In the genomic region with DNA sequence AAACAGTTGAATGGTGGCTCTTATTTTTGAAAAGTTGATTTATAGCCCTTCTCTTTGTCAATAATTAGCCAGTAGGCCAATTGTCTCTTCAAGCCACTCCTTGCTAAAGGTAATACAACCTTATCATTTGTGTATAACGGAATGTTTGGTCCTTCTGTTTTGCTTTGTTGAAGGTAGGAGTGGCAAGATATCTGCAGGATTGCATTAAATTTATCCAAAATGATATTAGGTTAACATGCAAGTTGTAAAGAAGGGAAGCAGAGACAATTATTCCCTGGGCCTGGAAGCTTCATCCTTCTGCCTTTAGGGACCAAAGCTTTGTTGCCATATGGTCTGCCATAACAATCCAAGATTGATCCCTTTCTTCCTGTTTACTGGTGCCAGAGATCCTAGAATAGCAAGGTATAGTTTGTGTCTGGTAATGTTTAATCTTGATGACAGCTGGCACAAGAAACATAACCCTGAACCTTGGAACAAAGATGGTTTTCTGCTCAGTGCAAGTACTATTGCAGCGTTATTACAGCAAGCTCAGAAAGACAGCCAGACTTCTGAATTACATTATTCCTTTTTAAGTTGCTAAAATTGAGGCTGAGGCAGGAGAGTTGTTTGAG, we compare ENCODE assay signal across 16 cellular contexts. TPM values are rescaled to one million over a fixed set of nuclear protein-coding genes. Genes with fewer than 3 reads are reported as not detected.
DNase-seq lines count a peak whose midpoint lies in the region; ATAC-seq and TF ChIP-seq lines count a peak whose summit lies in the region.
"Had no signal": no experiment of that assay in that cellular context is flagged by ENCODE, and none has a peak within 500 bp of the region (broad histone marks: within the 10 kb centered on the region; RNA-seq: fewer than 3 reads in every experiment).

No MANE protein-coding gene starts in this region.

- no peak overlapping the region for H2BK12ac ChIP-seq in mesenchymal stem cell (ENCODE audit: low read length in 2 of 2)

- no peak overlapping the region for H3K4me3 Mint-ChIP-seq in WTC11
- no peak overlapping the region for H3K4me3 Mint-ChIP-seq in activated CD4-positive, alpha-beta T cell treated with anti-CD3 and anti-CD28 coated beads, Interleukin-2, amount 10 ng/mL, durations not matched to agents 24 days and 14 days
- H3K4me3 Mint-ChIP-seq: B cell; CD4-positive, alpha-beta memory T cell had no signal

- ATAC-seq in WTC11 (no peak), gastrocnemius medialis (no peak)
- ATAC-seq: SK-N-SH treated with all-trans-retinoic acid at 6 μM for 48 hours had no signal

- H3K18ac ChIP-seq in mesenchymal stem cell (ENCODE audit: low read depth in 1 of 2, low read length in 2 of 2) = no peak overlapping the region

- 90% methylated on average over 2 of the region's 2 CpGs for WGBS in mesenchymal stem cell

- H2AK5ac ChIP-seq in mesenchymal stem cell (ENCODE audit: low read length, severe bottlenecking) = no peak overlapping the region

- no peak overlapping the region for H3K27ac Mint-ChIP-seq in WTC11
- H3K27ac Mint-ChIP-seq in activated CD4-positive, alpha-beta T cell treated with anti-CD3 and anti-CD28 coated beads, Interleukin-2, amount 10 ng/mL, durations not matched to agents 24 days and 14 days = no peak overlapping the region
- H3K27ac Mint-ChIP-seq: B cell; CD4-positive, alpha-beta memory T cell; IgD-negative memory B cell had no signal

- no peak overlapping the region for H4K8ac ChIP-seq in mesenchymal stem cell (ENCODE audit: low read length)

- TF ChIP-seq CTCF in WTC11 (IDR thresholded peaks at IDR 0.05) (no peak), gastrocnemius medialis (IDR thresholded peaks at IDR 0.05 in 4 of 5, conservative IDR thresholded peaks at IDR 0.05 in 1 of 5) (no peak)

- H3K79me1 ChIP-seq in mesenchymal stem cell (replicated peaks; ENCODE audit: low read length, poor library complexity, severe bottlenecking) = no peaks in the 10 kb centered on the region

- H3K27ac ChIP-seq in mesenchymal stem cell (ENCODE audit: low read length, poor library complexity, severe bottlenecking) (no peak overlapping the region), gastrocnemius medialis (peak overlapping the region; percentile 52 to 60 (median 58))

- H3K36me3 Mint-ChIP-seq in WTC11 = no peaks in the 10 kb centered on the region; the same call in 1 of the 2 replicates
- H3K36me3 Mint-ChIP-seq in activated CD4-positive, alpha-beta T cell treated with anti-CD3 and anti-CD28 coated beads, Interleukin-2, amount 10 ng/mL, durations not matched to agents 24 days and 14 days (ENCODE audit: low read depth) = no peaks in the 10 kb centered on the region
- H3K36me3 Mint-ChIP-seq: CD4-positive, alpha-beta memory T cell had no signal

- no peaks in the 10 kb centered on the region for H3K36me3 ChIP-seq in mesenchymal stem cell (ENCODE audit: control insufficient read depth in 1 of 2, insufficient read depth in 2 of 2, low read depth in 1 of 2, low read length in 2 of 2)
- no peaks in the 10 kb centered on the region for H3K36me3 ChIP-seq in gastrocnemius medialis
- H3K36me3 ChIP-seq: Peyer's patch had no signal

- H2BK15ac ChIP-seq in mesenchymal stem cell (ENCODE audit: low read depth, poor library complexity, severe bottlenecking) = no peak overlapping the region

- no peaks in the 10 kb centered on the region for H3K27me3 Mint-ChIP-seq in WTC11 (ENCODE audit: low read depth)
- peaks cover 8% of the 10 kb centered on the region for H3K27me3 Mint-ChIP-seq in activated CD4-positive, alpha-beta T cell treated with anti-CD3 and anti-CD28 coated beads, Interleukin-2, amount 10 ng/mL, durations not matched to agents 24 days and 14 days
- H3K27me3 Mint-ChIP-seq: IgD-negative memory B cell had no signal

- CTCF ChIA-PET in WTC11 (lab: Charles Lee) = no interaction called here

- no peak overlapping the region for H3K23ac ChIP-seq in mesenchymal stem cell (ENCODE audit: low read length in 2 of 2)

- DNase-seq in NCI-H2171 (lab: John Stamatoyannopoulos, UW) = peak; percentile 68
- no peak for DNase-seq in WTC11 (ENCODE audit: low spot score)
- no peak for DNase-seq in mesenchymal stem cell
- DNase-seq in gastrocnemius medialis = no peak
- no peak for DNase-seq in activated CD4-positive, alpha-beta T cell treated with anti-CD3 and anti-CD28 coated beads, Interleukin-2, amount 10 ng/mL, durations not matched to agents 24 days and 14 days
- no peak for DNase-seq in COLO829 (ENCODE audit: low spot score)
- no peak for DNase-seq in HuH-7.5 (ENCODE audit: low spot score)
- no peak for DNase-seq in NCI-H128 (lab: John Stamatoyannopoulos, UW; ENCODE audit: unreplicated experiment)
- DNase-seq: CD4-positive, alpha-beta memory T cell; NCI-H2029; NCI-H345; SHP77 had no signal

- H3K4ac ChIP-seq in mesenchymal stem cell (ENCODE audit: low read depth in 1 of 2, low read length in 2 of 2) = no peak overlapping the region

- H2AFZ ChIP-seq in mesenchymal stem cell (ENCODE audit: low read depth, low read length) = no peak overlapping the region

- no peak for TF ChIP-seq POLR2A in gastrocnemius medialis (IDR thresholded peaks at IDR 0.05)

- no peak overlapping the region for H2BK5ac ChIP-seq in mesenchymal stem cell (ENCODE audit: low read depth, low read length, poor library complexity, severe bottlenecking)

- H3K9me3 Mint-ChIP-seq in WTC11 = peaks cover 7% of the 10 kb centered on the region
- H3K9me3 Mint-ChIP-seq in activated CD4-positive, alpha-beta T cell treated with anti-CD3 and anti-CD28 coated beads, Interleukin-2, amount 10 ng/mL, durations not matched to agents 24 days and 14 days = no peaks in the 10 kb centered on the region
- H3K9me3 Mint-ChIP-seq: CD4-positive, alpha-beta memory T cell; IgD-negative memory B cell had no signal

- H3K4me2 ChIP-seq in mesenchymal stem cell (ENCODE audit: low read length, poor library complexity, severe bottlenecking) = no peak overlapping the region

- H3K9ac ChIP-seq in mesenchymal stem cell (ENCODE audit: low read length) = no peak overlapping the region

- no peaks in the 10 kb centered on the region for H3K4me1 Mint-ChIP-seq in WTC11
- H3K4me1 Mint-ChIP-seq in activated CD4-positive, alpha-beta T cell treated with anti-CD3 and anti-CD28 coated beads, Interleukin-2, amount 10 ng/mL, durations not matched to agents 24 days and 14 days = no peaks in the 10 kb centered on the region
- H3K4me1 Mint-ChIP-seq: B cell; CD4-positive, alpha-beta memory T cell had no signal

- in situ Hi-C loops in gastrocnemius medialis (cut with MboI; ENCODE audit: low sequenced_read_pairs in 4 of 4) = loop anchor here in 2 of 4 donors (25.0 kb wide), 2 partner anchors 255 to 280 kb away; a partner anchor contains a TSS

- peak overlapping the region; percentile 24 for H2BK120ac ChIP-seq in mesenchymal stem cell (ENCODE audit: low read depth, low read length)

- intact Hi-C loops in gastrocnemius medialis (cut with DNase I; ENCODE audit: low total_unique reads) = no loop called here
- intact Hi-C loops in activated CD4-positive, alpha-beta T cell treated with anti-CD3 and anti-CD28 coated beads, Interleukin-2, amount 10 ng/mL, durations not matched to agents 24 days and 14 days (cut with micrococcal nuclease) = no loop called here

- H3K27me3 ChIP-seq in mesenchymal stem cell (ENCODE audit: control insufficient read depth in 1 of 2, insufficient read depth in 1 of 2, low read length in 2 of 2) (no peaks in the 10 kb centered on the region), gastrocnemius medialis (no peaks in the 10 kb centered on the region)
- H3K27me3 ChIP-seq: Peyer's patch had no signal

- no peak overlapping the region for H4K91ac ChIP-seq in mesenchymal stem cell (ENCODE audit: low read length)

- H3K4me1 ChIP-seq in mesenchymal stem cell (ENCODE audit: control insufficient read depth, insufficient read depth, low read depth, low read length) = no peaks in the 10 kb centered on the region
- H3K4me1 ChIP-seq in gastrocnemius medialis = peaks cover 24 to 28% of the 10 kb centered on the region in 2 donors

- H3K9me3 ChIP-seq in mesenchymal stem cell (ENCODE audit: control insufficient read depth, low read length) (no peaks in the 10 kb centered on the region), gastrocnemius medialis (no peaks in the 10 kb centered on the region)
- H3K9me3 ChIP-seq: Peyer's patch had no signal

- POLR2A ChIA-PET in WTC11 (lab: Charles Lee) = no interaction called here

- no peak overlapping the region for H3K14ac ChIP-seq in mesenchymal stem cell (ENCODE audit: low read length in 2 of 2)

- H3K4me3 ChIP-seq in mesenchymal stem cell (ENCODE audit: insufficient read depth in 1 of 2, low read depth in 1 of 2, low read length in 2 of 2) (no peak overlapping the region), gastrocnemius medialis (no peak overlapping the region)
- H3K4me3 ChIP-seq: Peyer's patch had no signal

TF ChIP-seq in WTC11, 78 proteins besides CTCF, POLR2A, EP300 and RAD21:
- TF ChIP-seq ZNF416 (CRISPR knock-in tag; IDR thresholded peaks at IDR 0.05) = no peak
- peak; percentile 93 for TF ChIP-seq GABPB1 (CRISPR knock-in tag; IDR thresholded peaks at IDR 0.05)
- TF ChIP-seq ESRRA (CRISPR knock-in tag; IDR thresholded peaks at IDR 0.05; ENCODE audit: borderline replicate concordance) = no peak
- no peak for TF ChIP-seq ZBTB21 (CRISPR knock-in tag; IDR thresholded peaks at IDR 0.05; ENCODE audit: borderline replicate concordance)

RNA-seq across cellular contexts. Expression of a gene that starts 15.5 kb away (rescaled TPM):
- 4.5 to 5.3 TPM (median 4.6 TPM) in 3 replicates for total RNA-seq in WTC11 (2021)
- polyA plus RNA-seq in mesenchymal stem cell (2013, experiment 1 of 2) = 2.6 TPM
- polyA plus RNA-seq in mesenchymal stem cell (2013, experiment 2 of 2) = 3.1 TPM
- 10 to 100 TPM in 2 of 4 donors, 1 to 10 TPM in 2; 8.5 to 19.6 (median 12.4) TPM for total RNA-seq in gastrocnemius medialis
- total RNA-seq in activated CD4-positive, alpha-beta T cell treated with anti-CD3 and anti-CD28 coated beads, Interleukin-2, amount 10 ng/mL, durations not matched to agents 24 days and 14 days = 4.4 and 4.8 TPM in 2 replicates
